ENCODE assay signal across 12 cellular contexts in genomic region chr5:138461343-138462125, GRCh38. TPM values are rescaled to one million over a fixed set of nuclear protein-coding genes. Genes with fewer than 3 reads are reported as not detected.
DNase-seq lines count a peak whose midpoint lies in the region; ATAC-seq, FAIRE-seq and TF ChIP-seq lines count a peak whose summit lies in the region.
"Had no signal": no experiment of that assay in that cellular context is flagged by ENCODE, and none has a peak within 500 bp of the region (broad histone marks: within the 10 kb centered on the region; RNA-seq: fewer than 3 reads in every experiment).

No MANE protein-coding gene starts in this region.

- H3K27me3 Mint-ChIP-seq in chondrocyte (ENCODE audit: low read depth) (peaks cover 3% of the 10 kb centered on the region), naive B cell (no peaks in the 10 kb centered on the region)

- H3K27ac Mint-ChIP-seq in chondrocyte (ENCODE audit: unreplicated experiment) (peak overlapping the region; percentile 61), naive B cell (peak overlapping the region in 4 of 6 donors; percentile 42 to 64 (median 60))

- no peak; the same call in 1 of the 2 replicates for TF ChIP-seq CTCF in C4-2B (conservative IDR thresholded peaks at IDR 0.05)
- no peak for TF ChIP-seq CTCF in chondrocyte (IDR thresholded peaks at IDR 0.05)

- no peak for TF ChIP-seq RAD21 in Ishikawa (IDR thresholded peaks at IDR 0.05; ENCODE audit: low read depth)

- ATAC-seq in naive B cell (ENCODE audit: low read depth in 2 of 2) (no peak), HG03521 (IDR thresholded peaks at IDR 0.05; ENCODE audit: unreplicated experiment) (no peak)

- H3K4me3 Mint-ChIP-seq in chondrocyte (ENCODE audit: unreplicated experiment) (no peak overlapping the region), naive B cell (peak overlapping the region in 4 of 8 donors; percentile 22 to 81 (median 46))

- DNase-seq in chondrocyte (ENCODE audit: low spot score) (peak; percentile 42), naive B cell (no peak), GM19239 (ENCODE audit: insufficient read length, low spot score) (no peak), NCI-H1417 (lab: John Stamatoyannopoulos, UW) (no peak)
- no peak for DNase-seq in central memory CD4-positive, alpha-beta T cell
- DNase-seq: activated CD4-positive, alpha-beta T cell treated with anti-CD3 and anti-CD28 coated beads for 4 hours; NCI-H510A treated with DMSO at 0.1 percent for 48 hours; stimulated activated naive CD4-positive, alpha-beta T cell had no signal

- no peak for TF ChIP-seq EP300 in Ishikawa (IDR thresholded peaks at IDR 0.05; ENCODE audit: borderline replicate concordance)

- no peak for FAIRE-seq in GM19239 (lab: Jason Lieb, UNC)

- H3K9me3 Mint-ChIP-seq in chondrocyte (ENCODE audit: low read depth), result no peaks in the 10 kb centered on the region
- H3K9me3 Mint-ChIP-seq in naive B cell, result no peaks in the 10 kb centered on the region

- no peaks in the 10 kb centered on the region for H3K36me3 Mint-ChIP-seq in chondrocyte (ENCODE audit: low read depth)
- no peaks in the 10 kb centered on the region for H3K36me3 Mint-ChIP-seq in naive B cell

- H3K4me1 Mint-ChIP-seq in chondrocyte (ENCODE audit: low read depth) (peaks cover 15% of the 10 kb centered on the region), naive B cell (peaks cover 28 to 44% (median 39%) of the 10 kb centered on the region in 3 donors)

- peak overlapping the region; percentile 15; the same call in 1 of the 2 replicates for H3K27ac ChIP-seq in C4-2B
- H3K27ac ChIP-seq: parathyroid adenoma had no signal

TF ChIP-seq in Ishikawa, 13 proteins besides CTCF, POLR2A, EP300 and RAD21:
- TF ChIP-seq MAX (IDR thresholded peaks at IDR 0.05) (no peak), USF1 (IDR thresholded peaks at IDR 0.05) (peak; percentile 84), CEBPB (IDR thresholded peaks at IDR 0.05) (no peak)

RNA-seq across cellular contexts. Expression of gene EGR1, which starts 3.7 kb away (rescaled TPM):
- 47.6 to 103 TPM (median 82.5 TPM) in 3 replicates for total RNA-seq in chondrocyte
- polyA plus RNA-seq in naive B cell (ENCODE audit: low read depth in 6 of 6), result 100 to 1,000 TPM in 2 of 6 donors, 10 to 100 TPM in 3, 1 to 10 TPM in 1; 7.0 to 125 (median 41.8) TPM

RNA-seq across cellular contexts. Expression of gene REEP2, which starts 22.7 kb away (rescaled TPM):
- total RNA-seq in chondrocyte, result 30.2 to 35.1 TPM (median 34.6 TPM) in 3 replicates
- polyA plus RNA-seq in naive B cell (ENCODE audit: low read depth in 6 of 6), result not detected
